Comparison of ENCODE assay signal across 9 cellular contexts in the genomic region with DNA sequence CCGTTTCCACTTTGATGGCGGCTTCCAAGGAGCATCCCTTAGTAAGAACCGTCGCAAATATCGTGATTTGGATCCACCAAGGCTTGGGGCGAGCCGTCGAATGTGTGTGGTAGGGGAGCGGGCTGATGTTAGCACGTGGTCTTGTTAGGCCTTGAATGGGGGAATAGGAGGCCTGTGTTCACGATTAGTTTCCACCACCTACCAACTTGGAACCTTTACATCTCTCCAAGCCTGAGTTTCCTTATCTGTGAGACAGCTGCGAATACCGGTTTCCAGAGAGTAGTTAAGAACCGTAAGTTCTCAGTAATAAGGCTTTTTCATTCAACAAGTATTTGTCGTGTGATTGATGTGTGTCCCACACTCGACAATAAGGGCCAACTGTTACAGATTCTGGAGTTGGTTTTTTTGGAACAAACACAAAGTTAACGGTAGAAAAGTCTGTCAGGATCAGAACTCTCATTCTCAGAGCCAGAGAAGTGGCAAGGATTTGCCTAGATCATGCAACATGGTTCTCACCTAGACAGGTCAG. TPM values are rescaled to one million over a fixed set of nuclear protein-coding genes. Genes with fewer than 3 reads are reported as not detected.
DNase-seq lines count a peak whose midpoint lies in the region; ATAC-seq, FAIRE-seq and TF ChIP-seq lines count a peak whose summit lies in the region.
"Had no signal": no experiment of that assay in that cellular context is flagged by ENCODE, and none has a peak within 500 bp of the region (broad histone marks: within the 10 kb centered on the region; RNA-seq: fewer than 3 reads in every experiment).

No MANE protein-coding gene starts in this region.

- CTCF ChIA-PET in WTC11 (lab: Charles Lee), result interaction anchor here (1.5 kb wide), 1 partner anchor 112 kb away, joined by 3 read pairs; no protein-coding TSS in a partner anchor

- H3K4me3 ChIP-seq in cardiac muscle cell (peak overlapping the region; percentile 45), hepatocyte (peak overlapping the region; percentile 21), small intestine (ENCODE audit: low read depth in 1 of 2, low read length in 2 of 2) (peak overlapping the region; percentile 69 to 81)

- WGBS in hepatocyte (ENCODE audit: low lambda C conversion rate, missing lambda C conversion rate), result 26% methylated on average over 17 of the region's 17 CpGs
- WGBS in small intestine, 3 donors, result 2 to 8% (median 3%) methylated on average over 17 of the region's 17 CpGs

- H3K9me3 ChIP-seq in cardiac muscle cell (ENCODE audit: low read depth) (no peaks in the 10 kb centered on the region), hepatocyte (ENCODE audit: low read depth) (no peaks in the 10 kb centered on the region), small intestine (ENCODE audit: control insufficient read depth, low read depth) (no peaks in the 10 kb centered on the region)

- peak in 1 of 2 donors; percentile 24 for DNase-seq in cardiac muscle cell (ENCODE audit: low read depth in 1 of 2, low spot score in 1 of 2)
- DNase-seq in Right ventricle myocardium inferior (ENCODE audit: missing footprints), result no peak
- no peak for DNase-seq in WTC11 (ENCODE audit: low spot score)
- no peak for DNase-seq in hepatocyte (ENCODE audit: low spot score)
- no peak for DNase-seq in small intestine
- DNase-seq in sciatic nerve (ENCODE audit: low spot score), result no peak
- no peak for DNase-seq in OCI-M2 (lab: John Stamatoyannopoulos, UW; ENCODE audit: unreplicated experiment)

- H3K79me2 ChIP-seq in hepatocyte, result peaks cover 48% of the 10 kb centered on the region

- H3K27me3 Mint-ChIP-seq in WTC11 (ENCODE audit: low read depth), result no peaks in the 10 kb centered on the region

- no peaks in the 10 kb centered on the region for H3K9me2 ChIP-seq in hepatocyte (replicated peaks; ENCODE audit: insufficient read depth)

- peak overlapping the region; percentile 74 for H3K27ac ChIP-seq in cardiac muscle cell
- H3K27ac ChIP-seq in hepatocyte, result peak overlapping the region; percentile 72
- H3K27ac ChIP-seq in small intestine (ENCODE audit: low read depth in 1 of 2, low read length in 1 of 2), result peak overlapping the region; percentile 49 to 94

- ATAC-seq in Right ventricle myocardium inferior (no peak), WTC11 (no peak), sciatic nerve (no peak), HG03196 (IDR thresholded peaks at IDR 0.05; ENCODE audit: unreplicated experiment) (no peak)

- H3K27me3 ChIP-seq in cardiac muscle cell (no peaks in the 10 kb centered on the region), hepatocyte (no peaks in the 10 kb centered on the region), small intestine (ENCODE audit: control insufficient read depth in 2 of 2, insufficient read depth in 2 of 2, low read length in 2 of 2) (no peaks in the 10 kb centered on the region)

- peak overlapping the region; percentile 8 for H2AFZ ChIP-seq in hepatocyte

- POLR2A ChIA-PET in WTC11 (lab: Charles Lee), result interaction anchor here (0.6 to 1.1 kb wide), 3 partner anchors 21 to 277 kb away, joined by 3 to 13 read pairs (median 5); no protein-coding TSS in a partner anchor

- no peak for TF ChIP-seq CTCF in cardiac muscle cell (IDR thresholded peaks at IDR 0.05; ENCODE audit: low read depth, low read length)
- no peak for TF ChIP-seq CTCF in WTC11 (IDR thresholded peaks at IDR 0.05)
- no peak for TF ChIP-seq CTCF in hepatocyte (IDR thresholded peaks at IDR 0.05; ENCODE audit: poor library complexity)

- H3K4me1 ChIP-seq in cardiac muscle cell (ENCODE audit: low read depth) (peaks cover 9% of the 10 kb centered on the region), hepatocyte (ENCODE audit: insufficient read depth) (peaks cover 7% of the 10 kb centered on the region), small intestine (ENCODE audit: control insufficient read depth in 2 of 2, insufficient read depth in 1 of 2, low read depth in 1 of 2, low read length in 1 of 2) (peaks cover 0 to 5% of the 10 kb centered on the region in 2 donors)

- H3K36me3 ChIP-seq in cardiac muscle cell (peaks cover 19% of the 10 kb centered on the region), hepatocyte (replicated peaks; ENCODE audit: insufficient read depth, low read depth) (no peaks in the 10 kb centered on the region), small intestine (ENCODE audit: control insufficient read depth in 2 of 2, insufficient read depth in 2 of 2, low read length in 2 of 2) (peaks cover 2 to 15% of the 10 kb centered on the region in 2 donors)

- peak overlapping the region; percentile 84 for H3K4me2 ChIP-seq in hepatocyte

- peaks cover 34% of the 10 kb centered on the region for H3K36me3 Mint-ChIP-seq in WTC11

- no peak for FAIRE-seq in small intestine (lab: Jason Lieb, UNC)

- peak overlapping the region; percentile 90 for H3K4me3 Mint-ChIP-seq in WTC11

- peak overlapping the region; percentile 85 for H3K27ac Mint-ChIP-seq in WTC11

- no peaks in the 10 kb centered on the region for H3K9me3 Mint-ChIP-seq in WTC11

- no peaks in the 10 kb centered on the region for H4K20me1 ChIP-seq in hepatocyte (ENCODE audit: insufficient read depth, poor library complexity, severe bottlenecking)

- intact Hi-C loops in Right ventricle myocardium inferior (cut with DNase I), result no loop called here
- intact Hi-C loops in sciatic nerve (cut with DNase I), result no loop called here

- peaks cover 21% of the 10 kb centered on the region for H3K4me1 Mint-ChIP-seq in WTC11

TF ChIP-seq in WTC11, 78 proteins besides CTCF, POLR2A, EP300 and RAD21:
- TF ChIP-seq CREB1 (CRISPR knock-in tag; IDR thresholded peaks at IDR 0.05) (no peak; the same call in 1 of the 2 replicates), E2F5 (CRISPR knock-in tag; IDR thresholded peaks at IDR 0.05) (0 out of 2 replicates have a peak, but pooled peaks have one; percentile 2)

RNA-seq across cellular contexts. Expression of gene NUDC, which starts 0.7 kb away (rescaled TPM):
- total RNA-seq in cardiac muscle cell, result 73.8 and 99.6 TPM in 2 replicates
- 152 and 192 TPM in 2 replicates for polyA plus RNA-seq in cardiac muscle cell
- 72.5 TPM for total RNA-seq in Right ventricle myocardium inferior
- total RNA-seq in WTC11 (2021), result 101 to 118 TPM (median 108 TPM) in 3 replicates
- total RNA-seq in hepatocyte, result 29.5 and 34.4 TPM in 2 replicates
- 125 and 127 TPM in 2 replicates for polyA plus RNA-seq in hepatocyte
- polyA plus RNA-seq in small intestine, result 10 to 100 TPM; 39.4 to 70.5 (median 40.0) TPM
- total RNA-seq in sciatic nerve, result 58.4 TPM

RNA-seq across cellular contexts. Expression of gene NR0B2, which starts 8.5 kb away (rescaled TPM):
- total RNA-seq in cardiac muscle cell (3.3 and 3.9 TPM in 2 replicates), Right ventricle myocardium inferior (4.7 TPM), WTC11 (2021) (not detected in 3 replicates), hepatocyte (37.4 and 39.1 TPM in 2 replicates), sciatic nerve (not detected)
- polyA plus RNA-seq in cardiac muscle cell (2.1 and 2.4 TPM in 2 replicates), hepatocyte (57.5 and 68.1 TPM in 2 replicates), small intestine (100 to 1,000 TPM in 2 of 3 donors, 10 to 100 TPM in 1; 54.9 to 443 (median 366) TPM)
- total RNA-seq: glomerular endothelial cell had no signal

RNA-seq across cellular contexts. Expression of gene GPATCH3, which starts 22.0 kb away (rescaled TPM):
- total RNA-seq in cardiac muscle cell (11.0 and 16.1 TPM in 2 replicates), Right ventricle myocardium inferior (10.9 TPM), WTC11 (2021) (16.1 to 19.2 TPM (median 16.3 TPM) in 3 replicates), hepatocyte (9.5 and 11.6 TPM in 2 replicates), sciatic nerve (12.3 TPM)
- polyA plus RNA-seq in cardiac muscle cell (15.9 and 16.1 TPM in 2 replicates), hepatocyte (15.8 and 18.4 TPM in 2 replicates), small intestine (10 to 100 TPM; 11.0 to 55.7 (median 43.2) TPM)

RNA-seq across cellular contexts. Expression of gene GPN2, which starts 32.2 kb away (rescaled TPM):
- total RNA-seq in cardiac muscle cell, result 18.4 and 21.5 TPM in 2 replicates
- polyA plus RNA-seq in cardiac muscle cell, result 32.2 and 35.4 TPM in 2 replicates
- 14.9 TPM for total RNA-seq in Right ventricle myocardium inferior
- total RNA-seq in WTC11 (2021), result 31.7 to 38.5 TPM (median 34.2 TPM) in 3 replicates
- 12.6 and 15.8 TPM in 2 replicates for total RNA-seq in hepatocyte
- 37.9 and 44.6 TPM in 2 replicates for polyA plus RNA-seq in hepatocyte
- 10 to 100 TPM; 13.5 to 21.9 (median 18.2) TPM for polyA plus RNA-seq in small intestine
- 22.7 TPM for total RNA-seq in sciatic nerve

RNA-seq across cellular contexts. Expression of gene KDF1, which starts 38.0 kb away (rescaled TPM):
- 0.63 and 0.67 TPM in 2 replicates for total RNA-seq in cardiac muscle cell
- polyA plus RNA-seq in cardiac muscle cell, result 0.35 and 0.37 TPM in 2 replicates
- 0.68 TPM for total RNA-seq in Right ventricle myocardium inferior
- total RNA-seq in WTC11 (2021), result 18.9 to 19.8 TPM (median 19.0 TPM) in 3 replicates
- 10.5 and 18.1 TPM in 2 replicates for total RNA-seq in hepatocyte
- polyA plus RNA-seq in hepatocyte, result 17.2 and 21.9 TPM in 2 replicates
- 10 to 100 TPM; 19.9 to 30.8 (median 30.4) TPM for polyA plus RNA-seq in small intestine
- total RNA-seq in sciatic nerve, result not detected
- total RNA-seq: glomerular endothelial cell had no signal

Comparison
In these comparisons a context has a peak if more than half of its experiments do, and no peak if none do; other contexts are left out.
1. H3K4me3 ChIP-seq: peak in every context shown above with its lines; median percentile 75 in small intestine; 45 in cardiac muscle cell; 21 in hepatocyte.